In genomic region chr14:74906923-74907620, GRCh38 we compare ENCODE assay signal across 12 cellular contexts. TPM values are rescaled to one million over a fixed set of nuclear protein-coding genes. Genes with fewer than 3 reads are reported as not detected.
A peak's percentile ranks its signal among the peaks of the same experiment; 100 is the strongest.
DNase-seq lines count a peak whose midpoint lies in the region; ATAC-seq and TF ChIP-seq lines count a peak whose summit lies in the region.
"Had no signal": no experiment of that assay in that cellular context is flagged by ENCODE, and none has a peak within 500 bp of the region (broad histone marks: within the 10 kb centered on the region; RNA-seq: fewer than 3 reads in every experiment).

No MANE protein-coding gene starts in this region.

- H3K9me3 Mint-ChIP-seq in activated naive CD4-positive, alpha-beta T cell treated with anti-CD3 and anti-CD28 coated beads, Interleukin-2, amount 50 U/mL, for 72 hours = no peaks in the 10 kb centered on the region
- H3K9me3 Mint-ChIP-seq in stimulated activated effector memory CD8-positive, alpha-beta T cell treated with anti-CD3 and anti-CD28 coated beads, Interleukin-12 subunit alpha, Interleukin-12 subunit beta, amount 100 ng/mL, for 72 hours = no peaks in the 10 kb centered on the region
- no peaks in the 10 kb centered on the region for H3K9me3 Mint-ChIP-seq in activated CD4-positive, alpha-beta memory T cell treated with anti-CD3 and anti-CD28 coated beads for 36 hours
- H3K9me3 Mint-ChIP-seq: activated naive CD4-positive, alpha-beta T cell treated with anti-CD3 and anti-CD28 coated beads, Interleukin-2, amount 50 U/mL, for 24 hours; CD4-positive, CD25-positive, alpha-beta regulatory T cell had no signal

- no peak for DNase-seq in activated naive CD4-positive, alpha-beta T cell treated with anti-CD3 and anti-CD28 coated beads, Interleukin-2, amount 50 U/mL, for 72 hours (ENCODE audit: low spot score in 2 of 2)
- no peak for DNase-seq in activated naive CD4-positive, alpha-beta T cell treated with Interleukin-2 at 50 U/mL for 16 hours
- DNase-seq in Panc1 (ENCODE audit: low read depth, low spot score) (no peak), epithelial cell of proximal tubule (ENCODE audit: low read depth) (no peak), lower leg skin (ENCODE audit: low spot score in 2 of 2) (no peak)
- no peak for DNase-seq in stimulated activated effector memory CD8-positive, alpha-beta T cell treated with anti-CD3 and anti-CD28 coated beads, Interleukin-12 subunit alpha, Interleukin-12 subunit beta, amount 100 ng/mL, for 72 hours (ENCODE audit: low spot score in 2 of 2)
- no peak for DNase-seq in activated CD4-positive, alpha-beta memory T cell treated with anti-CD3 and anti-CD28 coated beads for 36 hours
- DNase-seq: esophagus squamous epithelium, NCI-H446 treated with DMSO at 0.1 percent for 48 hours had no signal

- no peaks in the 10 kb centered on the region for H3K36me3 Mint-ChIP-seq in activated naive CD4-positive, alpha-beta T cell treated with anti-CD3 and anti-CD28 coated beads, Interleukin-2, amount 50 U/mL, for 72 hours
- peaks cover 35% of the 10 kb centered on the region for H3K36me3 Mint-ChIP-seq in stimulated activated effector memory CD8-positive, alpha-beta T cell treated with anti-CD3 and anti-CD28 coated beads, Interleukin-12 subunit alpha, Interleukin-12 subunit beta, amount 100 ng/mL, for 72 hours
- H3K36me3 Mint-ChIP-seq in activated CD4-positive, alpha-beta memory T cell treated with anti-CD3 and anti-CD28 coated beads for 36 hours = peaks cover 15% of the 10 kb centered on the region

- POLR2A ChIA-PET in Panc1 (lab: Charles Lee) = no interaction called here
- POLR2A ChIA-PET in activated CD4-positive, alpha-beta memory T cell treated with anti-CD3 and anti-CD28 coated beads for 36 hours (lab: Charles Lee) = interaction anchor here (1.2 kb wide), 1 partner anchor 16 kb away, joined by 3 read pairs; no protein-coding TSS in a partner anchor

- 60 to 65% methylated on average over 10 to 13 of the region's 13 CpGs for WGBS in lower leg skin, 2 donors

- no peak for ATAC-seq in activated naive CD4-positive, alpha-beta T cell treated with anti-CD3 and anti-CD28 coated beads, Interleukin-2, amount 50 U/mL, for 72 hours
- ATAC-seq in Panc1 (no peak), HG03196 (IDR thresholded peaks at IDR 0.05; ENCODE audit: unreplicated experiment) (no peak)
- ATAC-seq in stimulated activated effector memory CD8-positive, alpha-beta T cell treated with anti-CD3 and anti-CD28 coated beads, Interleukin-12 subunit alpha, Interleukin-12 subunit beta, amount 100 ng/mL, for 72 hours = no peak

- no TSS peak for BruUV-seq in Panc1 (replicated peaks; lab: Mats Ljungman, UMichigan)

- CTCF ChIA-PET in Panc1 (lab: Charles Lee) = no interaction called here
- CTCF ChIA-PET in activated CD4-positive, alpha-beta memory T cell treated with anti-CD3 and anti-CD28 coated beads for 36 hours (lab: Charles Lee) = interaction anchor here (0.7 to 14.6 kb wide), 15 partner anchors 13 to 380 kb away, joined by 3 to 499 read pairs (median 10); partner anchors contain the start of genes DLST and PROX2

- H3K4me1 ChIP-seq in Panc1 (ENCODE audit: control insufficient read depth, insufficient read depth, low read length) = no peaks in the 10 kb centered on the region

- no peaks in the 10 kb centered on the region for H3K9me3 ChIP-seq in Panc1 (ENCODE audit: control insufficient read depth, insufficient read depth, low read depth, low read length)
- H3K9me3 ChIP-seq: esophagus squamous epithelium had no signal

- intact Hi-C loops in Panc1 (cut with micrococcal nuclease; ENCODE audit: unreplicated experiment) (no loop called here), lower leg skin (cut with DNase I; ENCODE audit: low total_unique reads) (loop anchor here (5.0 kb wide), 1 partner anchor 45 kb away; no protein-coding TSS in a partner anchor)
- intact Hi-C loops in activated CD4-positive, alpha-beta memory T cell treated with anti-CD3 and anti-CD28 coated beads for 36 hours (cut with micrococcal nuclease) = no loop called here

- no peak overlapping the region for H3K4me3 Mint-ChIP-seq in stimulated activated effector memory CD8-positive, alpha-beta T cell treated with anti-CD3 and anti-CD28 coated beads, Interleukin-12 subunit alpha, Interleukin-12 subunit beta, amount 100 ng/mL, for 72 hours
- no peak overlapping the region for H3K4me3 Mint-ChIP-seq in activated CD4-positive, alpha-beta memory T cell treated with anti-CD3 and anti-CD28 coated beads for 36 hours
- H3K4me3 Mint-ChIP-seq: activated naive CD4-positive, alpha-beta T cell treated with anti-CD3 and anti-CD28 coated beads, Interleukin-2, amount 50 U/mL, for 24 hours; CD4-positive, CD25-positive, alpha-beta regulatory T cell had no signal

- H3K27ac Mint-ChIP-seq in activated naive CD4-positive, alpha-beta T cell treated with anti-CD3 and anti-CD28 coated beads, Interleukin-2, amount 50 U/mL, for 72 hours = peak overlapping the region; percentile 55
- peak overlapping the region; percentile 34 for H3K27ac Mint-ChIP-seq in stimulated activated effector memory CD8-positive, alpha-beta T cell treated with anti-CD3 and anti-CD28 coated beads, Interleukin-12 subunit alpha, Interleukin-12 subunit beta, amount 100 ng/mL, for 72 hours
- no peak overlapping the region for H3K27ac Mint-ChIP-seq in activated CD4-positive, alpha-beta memory T cell treated with anti-CD3 and anti-CD28 coated beads for 36 hours
- H3K27ac Mint-ChIP-seq: activated naive CD4-positive, alpha-beta T cell treated with anti-CD3 and anti-CD28 coated beads, Interleukin-2, amount 50 U/mL, for 24 hours had no signal

- no peaks in the 10 kb centered on the region for H3K27me3 ChIP-seq in Panc1 (ENCODE audit: control insufficient read depth, insufficient read depth, low read length)
- H3K27me3 ChIP-seq: esophagus squamous epithelium had no signal

- H3K4me3 ChIP-seq in Panc1 (ENCODE audit: low read depth in 2 of 2, low read length in 2 of 2) = no peak overlapping the region
- no peak overlapping the region for H3K4me3 ChIP-seq in epithelial cell of proximal tubule (ENCODE audit: low read depth, low read length)
- H3K4me3 ChIP-seq in lower leg skin (ENCODE audit: low read depth, poor library complexity, severe bottlenecking) = no peak overlapping the region
- H3K4me3 ChIP-seq: esophagus squamous epithelium had no signal

- no peaks in the 10 kb centered on the region; the same call in 1 of the 2 replicates for H3K36me3 ChIP-seq in Panc1 (ENCODE audit: control insufficient read depth, insufficient read depth, low read length)

- TF ChIP-seq CTCF in Panc1 (IDR thresholded peaks at IDR 0.05) (peak; percentile 32; the same call in 1 of the 2 replicates), epithelial cell of proximal tubule (conservative IDR thresholded peaks at IDR 0.05; ENCODE audit: low read depth, low read length) (peak; percentile 43), lower leg skin (IDR thresholded peaks at IDR 0.05) (no peak)

- no peak overlapping the region for H3K27ac ChIP-seq in Panc1 (ENCODE audit: low read length)

- TF ChIP-seq POLR2A in lower leg skin (IDR thresholded peaks at IDR 0.05) = no peak

- H3K4me1 Mint-ChIP-seq in stimulated activated effector memory CD8-positive, alpha-beta T cell treated with anti-CD3 and anti-CD28 coated beads, Interleukin-12 subunit alpha, Interleukin-12 subunit beta, amount 100 ng/mL, for 72 hours = no peaks in the 10 kb centered on the region
- H3K4me1 Mint-ChIP-seq in activated CD4-positive, alpha-beta memory T cell treated with anti-CD3 and anti-CD28 coated beads for 36 hours (ENCODE audit: low read depth) = no peaks in the 10 kb centered on the region

- H3K27me3 Mint-ChIP-seq in activated CD4-positive, alpha-beta memory T cell treated with anti-CD3 and anti-CD28 coated beads for 36 hours = no peaks in the 10 kb centered on the region
- H3K27me3 Mint-ChIP-seq: activated naive CD4-positive, alpha-beta T cell treated with anti-CD3 and anti-CD28 coated beads, Interleukin-2, amount 50 U/mL, for 24 hours; CD4-positive, CD25-positive, alpha-beta regulatory T cell had no signal

- in situ Hi-C loops in Panc1 (cut with HindIII; ENCODE audit: low pct_unique_long_range_greater_than_20kb, low sequenced_read_pairs) = no loop called here

RNA-seq across cellular contexts. Expression of gene RPS6KL1, which starts 16.0 kb away (rescaled TPM):
- 1 to 10 TPM; 1.1 to 4.8 TPM for total RNA-seq in activated naive CD4-positive, alpha-beta T cell treated with anti-CD3 and anti-CD28 coated beads, Interleukin-2, amount 50 U/mL, for 72 hours
- total RNA-seq in Panc1 (2021; ENCODE audit: unreplicated experiment) (14.9 TPM), epithelial cell of proximal tubule (18.7 and 21.3 TPM in 2 replicates), lower leg skin (1 to 10 TPM in 2 of 4 donors, under 1 TPM in 2; 0.38 to 3.7 (median 2.1) TPM)
- 22.4 TPM for polyA plus RNA-seq in Panc1 (2012; ENCODE audit: insufficient read length)
- 1 to 10 TPM; 4.2 to 4.9 TPM for total RNA-seq in activated CD4-positive, alpha-beta memory T cell treated with anti-CD3 and anti-CD28 coated beads for 36 hours

RNA-seq across cellular contexts. Expression of gene DLST, which starts 25.4 kb away (rescaled TPM):
- 100 to 1,000 TPM; 125 to 135 TPM for total RNA-seq in activated naive CD4-positive, alpha-beta T cell treated with anti-CD3 and anti-CD28 coated beads, Interleukin-2, amount 50 U/mL, for 72 hours
- 68.8 TPM for total RNA-seq in Panc1 (2021; ENCODE audit: unreplicated experiment)
- polyA plus RNA-seq in Panc1 (2012; ENCODE audit: insufficient read length) = 56.7 TPM
- 58.6 and 91.8 TPM in 2 replicates for total RNA-seq in epithelial cell of proximal tubule
- 100 to 1,000 TPM; 132 to 137 TPM for total RNA-seq in activated CD4-positive, alpha-beta memory T cell treated with anti-CD3 and anti-CD28 coated beads for 36 hours
- 100 to 1,000 TPM in 1 of 4 donors, 10 to 100 TPM in 3; 65.0 to 126 (median 73.8) TPM for total RNA-seq in lower leg skin

RNA-seq across cellular contexts. Expression of gene PROX2, which starts 31.1 kb away (rescaled TPM):
- under 1 TPM; 0.23 to 0.93 TPM for total RNA-seq in activated naive CD4-positive, alpha-beta T cell treated with anti-CD3 and anti-CD28 coated beads, Interleukin-2, amount 50 U/mL, for 72 hours
- total RNA-seq in Panc1 (2021; ENCODE audit: unreplicated experiment) (not detected), epithelial cell of proximal tubule (not detected in 2 replicates), lower leg skin (under 1 TPM in 2 of 4 donors, not detected in 2; 0.10 to 0.42 TPM)
- polyA plus RNA-seq in Panc1 (2012; ENCODE audit: insufficient read length) = 0.11 TPM
- total RNA-seq in activated CD4-positive, alpha-beta memory T cell treated with anti-CD3 and anti-CD28 coated beads for 36 hours = under 1 TPM; 0.19 to 0.33 TPM
- total RNA-seq: CD4-positive, CD25-positive, alpha-beta regulatory T cell; esophagus squamous epithelium had no signal

RNA-seq across cellular contexts. Expression of gene PGF, which starts 48.3 kb away (rescaled TPM):
- under 1 TPM in 1 of 2 donors, not detected in 1; 0.46 TPM for total RNA-seq in activated naive CD4-positive, alpha-beta T cell treated with anti-CD3 and anti-CD28 coated beads, Interleukin-2, amount 50 U/mL, for 72 hours
- 7.3 TPM for total RNA-seq in Panc1 (2021; ENCODE audit: unreplicated experiment)
- polyA plus RNA-seq in Panc1 (2012; ENCODE audit: insufficient read length) = 24.9 TPM
- total RNA-seq in epithelial cell of proximal tubule = 6.1 and 7.0 TPM in 2 replicates
- total RNA-seq in activated CD4-positive, alpha-beta memory T cell treated with anti-CD3 and anti-CD28 coated beads for 36 hours = under 1 TPM in 1 of 2 experiments, not detected in 1; 0.10 TPM
- 10 to 100 TPM in 3 of 4 donors, 1 to 10 TPM in 1; 9.8 to 22.3 (median 14.0) TPM for total RNA-seq in lower leg skin
- total RNA-seq: CD4-positive, CD25-positive, alpha-beta regulatory T cell had no signal

Comparison
In these comparisons a context has a peak if more than half of its experiments do, and no peak if none do; other contexts are left out.
1. CTCF ChIP-seq: peak in Panc1 (single experiment) and epithelial cell of proximal tubule (single experiment); none in lower leg skin (0 of 3).